In genomic region chr22:38947321-38948112, GRCh38 we compare ENCODE assay signal across 12 cellular contexts.
A peak's percentile ranks its signal among the peaks of the same experiment; 100 is the strongest.
DNase-seq lines count a peak whose midpoint lies in the region; ATAC-seq and TF ChIP-seq lines count a peak whose summit lies in the region.
"Had no signal": no experiment of that assay in that cellular context is flagged by ENCODE, and none has a peak within 500 bp of the region (broad histone marks: within the 10 kb centered on the region; RNA-seq: fewer than 3 reads in every experiment).

No MANE protein-coding gene starts in this region.

- H3K4me3 ChIP-seq in epithelial cell of esophagus (ENCODE audit: low read length) (no peak overlapping the region), retinal pigment epithelial cell (ENCODE audit: low read length) (no peak overlapping the region)
- H3K4me3 ChIP-seq: gastrocnemius medialis, Peyer's patch, testis had no signal

- peak; percentile 29 to 51 for DNase-seq in activated CD4-positive, alpha-beta T cell treated with anti-CD3 and anti-CD28 coated beads, Interleukin-2, amount 50 U/mL, for 48 hours
- DNase-seq in activated CD4-positive, alpha-beta T cell treated with anti-CD3 and anti-CD28 coated beads, Interleukin-2, amount 50 U/mL, for 1 hour, result no peak
- DNase-seq in NOMO-1 (lab: John Stamatoyannopoulos, UW; ENCODE audit: unreplicated experiment in 2 of 2) (peak; percentile 75 to 87), epithelial cell of esophagus (ENCODE audit: low read depth) (peak; percentile 79), retinal pigment epithelial cell (ENCODE audit: low read depth) (peak; percentile 24), amniotic stem cell (lab: John Stamatoyannopoulos, UW) (no peak), midbrain (lab: John Stamatoyannopoulos, UW) (no peak)
- DNase-seq: activated gamma-delta T cell treated with Interleukin-2 at 50 U/mL for 16 hours, gastrocnemius medialis, testis had no signal

- no peak for ATAC-seq in HG02610 (IDR thresholded peaks at IDR 0.05; ENCODE audit: unreplicated experiment)
- ATAC-seq: gastrocnemius medialis had no signal

- TF ChIP-seq CTCF in epithelial cell of esophagus (IDR thresholded peaks at IDR 0.05; ENCODE audit: insufficient read depth, low read depth, low read length, missing control alignments) (no peak), retinal pigment epithelial cell (conservative IDR thresholded peaks at IDR 0.05; ENCODE audit: low read depth, low read length) (no peak)

Comparison
In these comparisons a context has a peak if more than half of its experiments do, and no peak if none do; other contexts are left out.
1. DNase-seq: peak in activated CD4-positive, alpha-beta T cell treated with anti-CD3 and anti-CD28 coated beads, Interleukin-2, amount 50 U/mL, for 48 hours (2 of 2), NOMO-1 (2 of 2), epithelial cell of esophagus (single experiment) and retinal pigment epithelial cell (single experiment); none in activated CD4-positive, alpha-beta T cell treated with anti-CD3 and anti-CD28 coated beads, Interleukin-2, amount 50 U/mL, for 1 hour (single experiment), amniotic stem cell (single experiment) and midbrain (single experiment).